Comparison of ENCODE assay signal across 18 cellular contexts in the genomic region with DNA sequence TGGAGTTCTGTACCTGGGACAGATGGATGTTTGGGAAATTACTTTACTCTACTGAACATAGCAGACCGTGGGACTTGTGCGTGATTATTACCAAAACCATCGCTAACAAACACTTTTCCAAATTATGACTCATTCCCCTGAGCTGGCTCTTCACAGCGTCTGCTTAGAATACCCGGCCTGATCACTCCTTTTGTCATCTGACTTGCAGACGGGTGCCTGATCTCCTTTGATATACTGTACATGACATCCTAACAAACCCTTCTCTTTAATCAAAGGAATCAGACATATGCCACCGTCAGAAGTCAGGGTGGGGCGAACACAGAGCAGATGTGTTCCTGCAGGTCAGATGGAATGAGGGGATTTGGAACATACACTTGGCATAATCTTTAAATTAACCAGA. TPM values are rescaled to one million over a fixed set of nuclear protein-coding genes. Genes with fewer than 3 reads are reported as not detected.
DNase-seq lines count a peak whose midpoint lies in the region; ATAC-seq and TF ChIP-seq lines count a peak whose summit lies in the region.
"Had no signal": no experiment of that assay in that cellular context is flagged by ENCODE, and none has a peak within 500 bp of the region (broad histone marks: within the 10 kb centered on the region; RNA-seq: fewer than 3 reads in every experiment).

No MANE protein-coding gene starts in this region.

- H3K79me2 ChIP-seq in mammary epithelial cell (ENCODE audit: insufficient read depth, low read length) = no peaks in the 10 kb centered on the region

- H3K27ac ChIP-seq in mammary epithelial cell (ENCODE audit: insufficient read depth, low read depth, low read length) = no peak overlapping the region

- H3K27me3 ChIP-seq in mammary epithelial cell (ENCODE audit: insufficient read depth, low read length) = no peaks in the 10 kb centered on the region

- 81% methylated on average over 8 of the region's 8 CpGs for WGBS in mammary epithelial cell (ENCODE audit: low coverage, missing lambda C conversion rate)

- H4K20me1 ChIP-seq in mammary epithelial cell (ENCODE audit: insufficient read depth, low read length) = no peaks in the 10 kb centered on the region

- TF ChIP-seq CTCF in mammary epithelial cell (conservative IDR thresholded peaks at IDR 0.05 in 1 of 2, IDR thresholded peaks at IDR 0.05 in 1 of 2; ENCODE audit: extremely low read depth in 1 of 2, insufficient read depth in 1 of 2, low read depth in 1 of 2, low read length in 2 of 2) (no peak), osteocyte (IDR thresholded peaks at IDR 0.05) (no peak)

- DNase-seq in COLO829 (ENCODE audit: low spot score) (peak; percentile 23), LHCN-M2 (ENCODE audit: low read depth) (peak; percentile 57), mammary epithelial cell (peak; percentile 26), osteocyte (ENCODE audit: extremely low spot score, unreplicated experiment) (peak; percentile 19)
- no peak for DNase-seq in activated naive CD4-positive, alpha-beta T cell treated with anti-CD3 and anti-CD28 coated beads, Interleukin-2, amount 50 U/mL, for 16 hours
- DNase-seq: activated CD4-positive, CD25-positive, alpha-beta regulatory T cell treated with anti-CD3 and anti-CD28 coated beads, Interleukin-2, amount 50 U/mL, for 72 hours; Caco-2; glutamatergic neuron; Karpas-422; left colon; naive B cell; NCI-H2029; NK-92 treated with Interleukin-12 subunit alpha and Interleukin-12 subunit beta, amount 100 ng/mL, for 24 hours; right cardiac atrium; stimulated activated naive CD8-positive, alpha-beta T cell treated with anti-CD3 and anti-CD28 coated beads, Interleukin-15, amount 100 ng/mL, for 72 hours had no signal

- H3K4me1 Mint-ChIP-seq in osteocyte (ENCODE audit: unreplicated experiment) = no peaks in the 10 kb centered on the region
- H3K4me1 Mint-ChIP-seq: naive B cell; stimulated activated naive CD8-positive, alpha-beta T cell treated with anti-CD3 and anti-CD28 coated beads, Interleukin-15, amount 100 ng/mL, for 72 hours had no signal

- no peaks in the 10 kb centered on the region for H3K9me3 Mint-ChIP-seq in osteocyte (ENCODE audit: unreplicated experiment)
- H3K9me3 Mint-ChIP-seq: stimulated activated naive CD8-positive, alpha-beta T cell treated with anti-CD3 and anti-CD28 coated beads, Interleukin-15, amount 100 ng/mL, for 72 hours had no signal

- H3K9ac ChIP-seq in mammary epithelial cell (ENCODE audit: insufficient read depth, low read length) = no peak overlapping the region

- no peaks in the 10 kb centered on the region for H3K36me3 ChIP-seq in mammary epithelial cell (ENCODE audit: insufficient read depth, low read length)

- BruUV-seq in mammary epithelial cell (replicated peaks; lab: Mats Ljungman, UMichigan) = no TSS peak

- ATAC-seq in GM21381 (IDR thresholded peaks at IDR 0.05; ENCODE audit: unreplicated experiment) (no peak), GM19452 (IDR thresholded peaks at IDR 0.05; ENCODE audit: unreplicated experiment) (no peak), HG03432 (IDR thresholded peaks at IDR 0.05; ENCODE audit: unreplicated experiment) (no peak)
- ATAC-seq: left colon; right cardiac atrium; stimulated activated naive CD8-positive, alpha-beta T cell treated with anti-CD3 and anti-CD28 coated beads, Interleukin-15, amount 100 ng/mL, for 72 hours had no signal

- CTCF ChIA-PET in mammary epithelial cell (lab: Charles Lee; ENCODE audit: low non-redundant PET) = no interaction called here

- no peaks in the 10 kb centered on the region for H3K36me3 Mint-ChIP-seq in osteocyte (ENCODE audit: unreplicated experiment)
- H3K36me3 Mint-ChIP-seq: naive B cell had no signal

- intact Hi-C loops in mammary epithelial cell (cut with micrococcal nuclease) = no loop called here

- no peak overlapping the region for H3K4me3 Mint-ChIP-seq in osteocyte (ENCODE audit: unreplicated experiment)
- H3K4me3 Mint-ChIP-seq: stimulated activated naive CD8-positive, alpha-beta T cell treated with anti-CD3 and anti-CD28 coated beads, Interleukin-15, amount 100 ng/mL, for 72 hours had no signal

- no peak overlapping the region for H3K27ac Mint-ChIP-seq in osteocyte (ENCODE audit: unreplicated experiment)
- H3K27ac Mint-ChIP-seq: naive B cell; stimulated activated naive CD8-positive, alpha-beta T cell treated with anti-CD3 and anti-CD28 coated beads, Interleukin-15, amount 100 ng/mL, for 72 hours had no signal

- H3K9me3 ChIP-seq in mammary epithelial cell (replicated peaks; ENCODE audit: insufficient read depth, low read length) = no peaks in the 10 kb centered on the region
- H3K9me3 ChIP-seq: Caco-2 had no signal

- H3K27me3 Mint-ChIP-seq in osteocyte (ENCODE audit: unreplicated experiment) = peaks cover 19% of the 10 kb centered on the region

- in situ Hi-C loops in mammary epithelial cell (cut with MboI; ENCODE audit: low sequenced_read_pairs in 2 of 2) = no loop called here

- H3K4me1 ChIP-seq in mammary epithelial cell (ENCODE audit: insufficient read depth, low read length) = no peaks in the 10 kb centered on the region
- H3K4me1 ChIP-seq: Caco-2 had no signal

- no peak overlapping the region for H2AFZ ChIP-seq in mammary epithelial cell (ENCODE audit: low read depth, low read length)

- no peak overlapping the region for H3K4me2 ChIP-seq in mammary epithelial cell (ENCODE audit: insufficient read depth, low read depth, low read length)

- dilution Hi-C loops in mammary epithelial cell (cut with HindIII; ENCODE audit: low sequenced_read_pairs) = no loop called here

- H3K4me3 ChIP-seq in mammary epithelial cell (replicated peaks in 1 of 3; ENCODE audit: insufficient read depth in 1 of 3, low read depth in 2 of 3, low read length in 3 of 3) = no peak overlapping the region

RNA-seq across cellular contexts. Expression of gene SH3GL3, which starts 48.5 kb away (rescaled TPM):
- total RNA-seq in LHCN-M2 (2014; rRNA removed) (not detected in 2 replicates), mammary epithelial cell (under 1 TPM in 1 of 2 donors, not detected in 1; 0.40 TPM), osteocyte (not detected in 2 replicates)
- 0.11 TPM for polyA plus RNA-seq in LHCN-M2 (2012)
- polyA plus RNA-seq in mammary epithelial cell = 0.16 TPM
- not detected for polyA minus RNA-seq in mammary epithelial cell
- total RNA-seq: Caco-2 had no signal
